9 cellular contexts compared by ENCODE assay signal in the genomic region with DNA sequence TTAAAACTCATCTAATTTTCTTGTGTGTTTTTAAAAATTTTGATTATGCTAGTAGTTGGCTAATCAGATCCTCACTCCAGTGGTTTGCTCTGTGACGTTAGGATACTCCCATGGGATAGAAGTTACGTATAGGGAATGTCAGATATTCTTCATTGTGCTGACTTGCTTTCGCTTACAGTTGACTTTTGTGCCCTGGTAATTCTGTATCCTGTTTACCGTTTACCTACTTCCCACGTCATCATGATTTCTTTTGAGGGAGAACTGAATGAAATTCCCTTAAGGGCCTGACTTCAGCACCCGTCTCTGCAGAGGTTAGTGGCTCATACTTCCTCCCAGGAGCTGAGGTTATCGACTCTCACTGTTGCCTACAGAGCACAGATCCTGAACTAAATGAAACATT. TPM values are rescaled to one million over a fixed set of nuclear protein-coding genes. Genes with fewer than 3 reads are reported as not detected.
DNase-seq lines count a peak whose midpoint lies in the region; ATAC-seq and TF ChIP-seq lines count a peak whose summit lies in the region.
"Had no signal": no experiment of that assay in that cellular context is flagged by ENCODE, and none has a peak within 500 bp of the region (broad histone marks: within the 10 kb centered on the region; RNA-seq: fewer than 3 reads in every experiment).

No MANE protein-coding gene starts in this region.

- H3K27me3 ChIP-seq in fibroblast of lung (ENCODE audit: control insufficient read depth, insufficient read depth, low read length) (no peaks in the 10 kb centered on the region), psoas muscle (ENCODE audit: insufficient read depth in 3 of 3, low read length in 2 of 3) (no peaks in the 10 kb centered on the region)

- no peaks in the 10 kb centered on the region for H3K27me3 Mint-ChIP-seq in activated naive CD4-positive, alpha-beta T cell treated with anti-CD3 and anti-CD28 coated beads for 36 hours (ENCODE audit: low read depth)

- peaks cover 7% of the 10 kb centered on the region for H3K36me3 ChIP-seq in fibroblast of lung (ENCODE audit: control insufficient read depth, insufficient read depth, low read length)
- H3K36me3 ChIP-seq in psoas muscle (ENCODE audit: insufficient read depth in 1 of 2, low read depth in 1 of 2): peaks cover 16 to 61% of the 10 kb centered on the region in 2 donors

- no peak overlapping the region for H3K27ac Mint-ChIP-seq in activated naive CD4-positive, alpha-beta T cell treated with anti-CD3 and anti-CD28 coated beads for 36 hours

- H2AFZ ChIP-seq in fibroblast of lung (ENCODE audit: low read length): no peak overlapping the region

- intact Hi-C loops in psoas muscle (cut with DNase I) (loop anchor here (5.0 kb wide), 2 partner anchors 53 to 58 kb away; a partner anchor contains a TSS), sciatic nerve (cut with DNase I) (no loop called here)
- intact Hi-C loops in activated naive CD4-positive, alpha-beta T cell treated with anti-CD3 and anti-CD28 coated beads for 36 hours (cut with micrococcal nuclease): loop anchor here (5.0 kb wide), 3 partner anchors 308 to 478 kb away; a partner anchor contains a TSS

- H3K4me1 ChIP-seq in fibroblast of lung (ENCODE audit: control insufficient read depth, extremely low read depth, insufficient read depth, low read length): peaks cover 3% of the 10 kb centered on the region
- peaks cover 41% of the 10 kb centered on the region for H3K4me1 ChIP-seq in psoas muscle

- peaks cover 70% of the 10 kb centered on the region for H3K79me2 ChIP-seq in fibroblast of lung (ENCODE audit: control insufficient read depth, insufficient read depth, low read length)

- 14 to 29% (median 15%) methylated on average over 7 of the region's 7 CpGs for WGBS in psoas muscle, 3 donors

- peaks cover 34% of the 10 kb centered on the region for H3K36me3 Mint-ChIP-seq in activated naive CD4-positive, alpha-beta T cell treated with anti-CD3 and anti-CD28 coated beads for 36 hours (ENCODE audit: low read depth)

- H3K27ac ChIP-seq in fibroblast of lung (ENCODE audit: insufficient read depth, low read length) (peak overlapping the region; percentile 99), psoas muscle (peak overlapping the region; percentile 98)

- no peak overlapping the region for H3K4me3 Mint-ChIP-seq in activated naive CD4-positive, alpha-beta T cell treated with anti-CD3 and anti-CD28 coated beads for 36 hours

- peak overlapping the region; percentile 29 for H3K9ac ChIP-seq in fibroblast of lung (ENCODE audit: insufficient read depth, low read length)

- no peaks in the 10 kb centered on the region for H3K9me3 Mint-ChIP-seq in activated naive CD4-positive, alpha-beta T cell treated with anti-CD3 and anti-CD28 coated beads for 36 hours

- ATAC-seq in psoas muscle: no peak
- no peak for ATAC-seq in HG02623 (IDR thresholded peaks at IDR 0.05; ENCODE audit: unreplicated experiment)
- ATAC-seq in sciatic nerve: no peak

- CTCF ChIA-PET in activated naive CD4-positive, alpha-beta T cell treated with anti-CD3 and anti-CD28 coated beads for 36 hours (lab: Charles Lee): no interaction called here

- peaks cover 2% of the 10 kb centered on the region for H4K20me1 ChIP-seq in fibroblast of lung (ENCODE audit: control insufficient read depth, extremely low read depth, insufficient read depth, low read length)

- H3K4me3 ChIP-seq in fibroblast of lung (replicated peaks in 1 of 4; ENCODE audit: control extremely low read depth in 1 of 4, insufficient read depth in 1 of 4, low read depth in 3 of 4, low read length in 4 of 4) (peak overlapping the region; percentile 30 to 94 (median 64)), psoas muscle (peak overlapping the region; percentile 90)

- H3K4me2 ChIP-seq in fibroblast of lung (ENCODE audit: extremely low read depth, insufficient read depth, low read length): peak overlapping the region; percentile 95

- peaks cover 43% of the 10 kb centered on the region for H3K4me1 Mint-ChIP-seq in activated naive CD4-positive, alpha-beta T cell treated with anti-CD3 and anti-CD28 coated beads for 36 hours (ENCODE audit: low read depth)

- TF ChIP-seq CTCF in fibroblast of lung (conservative IDR thresholded peaks at IDR 0.05 in 1 of 2, IDR thresholded peaks at IDR 0.05 in 1 of 2; ENCODE audit: low read depth in 1 of 2, low read length in 2 of 2): no peak
- no peak for TF ChIP-seq CTCF in psoas muscle (IDR thresholded peaks at IDR 0.05)

- H3K9me3 ChIP-seq in fibroblast of lung (ENCODE audit: control insufficient read depth, insufficient read depth, low read depth, low read length): no peaks in the 10 kb centered on the region
- no peaks in the 10 kb centered on the region for H3K9me3 ChIP-seq in psoas muscle

- DNase-seq in EH (ENCODE audit: low read depth) (peak; percentile 29), RPMI7951 (ENCODE audit: low read depth) (peak; percentile 47), fibroblast of lung (ENCODE audit: low read depth in 2 of 2) (peak; percentile 56 to 86), psoas muscle (no peak), GDM1 (lab: John Stamatoyannopoulos, UW) (no peak), sciatic nerve (ENCODE audit: low spot score) (no peak)
- DNase-seq in activated naive CD4-positive, alpha-beta T cell treated with anti-CD3 and anti-CD28 coated beads for 36 hours: no peak
- DNase-seq: activated CD4-positive, alpha-beta T cell treated with anti-CD3 and anti-CD28 coated beads, Interleukin-2, amount 50 U/mL, for 48 hours had no signal

RNA-seq across cellular contexts. Expression of a gene that starts 2.6 kb away (rescaled TPM):
- total RNA-seq in RPMI7951 (2014; rRNA removed; shearing (Covaris generic)): 192 and 208 TPM in 2 replicates
- total RNA-seq in fibroblast of lung (248 and 290 TPM in 2 replicates), psoas muscle (1,000 to 10,000 TPM in 1 of 4 donors, 100 to 1,000 TPM in 3; 304 to 2,295 (median 488) TPM), sciatic nerve (320 TPM)
- polyA plus RNA-seq in fibroblast of lung (266 and 285 TPM in 2 replicates), psoas muscle (100 to 1,000 TPM; 145 to 386 (median 171) TPM)
- 183 and 190 TPM in 2 replicates for polyA plus RNA-seq in fibroblast of lung (2012)
- 206 and 288 TPM in 2 replicates for polyA minus RNA-seq in fibroblast of lung (ENCODE audit: low replicate concordance)
- total RNA-seq in activated naive CD4-positive, alpha-beta T cell treated with anti-CD3 and anti-CD28 coated beads for 36 hours: 100 to 1,000 TPM; 151 TPM

RNA-seq across cellular contexts. Expression of a gene that starts 57.5 kb away (rescaled TPM):
- total RNA-seq in RPMI7951 (2014; rRNA removed; shearing (Covaris generic)): 44.1 and 49.5 TPM in 2 replicates
- total RNA-seq in fibroblast of lung (159 and 251 TPM in 2 replicates), psoas muscle (100 to 1,000 TPM in 2 of 4 donors, 10 to 100 TPM in 2; 80.3 to 197 (median 117) TPM), sciatic nerve (46.5 TPM)
- polyA plus RNA-seq in fibroblast of lung (158 and 167 TPM in 2 replicates), psoas muscle (100 to 1,000 TPM; 128 to 152 (median 136) TPM)
- 99.0 and 100 TPM in 2 replicates for polyA plus RNA-seq in fibroblast of lung (2012)
- 90.3 and 100 TPM in 2 replicates for polyA minus RNA-seq in fibroblast of lung (ENCODE audit: low replicate concordance)
- 10 to 100 TPM; 13.5 to 14.3 TPM for total RNA-seq in activated naive CD4-positive, alpha-beta T cell treated with anti-CD3 and anti-CD28 coated beads for 36 hours

Comparison
In these comparisons a context has a peak if more than half of its experiments do, and no peak if none do; other contexts are left out.
1. DNase-seq: peak in EH (single experiment), RPMI7951 (single experiment) and fibroblast of lung (2 of 2); none in psoas muscle (0 of 2), activated naive CD4-positive, alpha-beta T cell treated with anti-CD3 and anti-CD28 coated beads for 36 hours (single experiment), GDM1 (single experiment) and sciatic nerve (single experiment).